In genomic region chr9:734831-735511, GRCh38 we compare ENCODE assay signal across 1 cellular context.
TF ChIP-seq lines count a peak whose summit lies in the region.

No MANE protein-coding gene starts in this region.

TF ChIP-seq in HepG2, 621 proteins besides CTCF, POLR2A, EP300 and RAD21 (continued from another document and continues in another):
- TF ChIP-seq ARID5B (CRISPR knock-in tag; IDR thresholded peaks at IDR 0.05) (peak; percentile 91), ZSCAN29 (CRISPR knock-in tag; conservative IDR thresholded peaks at IDR 0.05) (no peak; the same call in 1 of the 2 replicates), RBM22 (optimal IDR thresholded peaks at IDR 0.05; ENCODE audit: low read length) (peak; percentile 54), ZBTB8A (CRISPR knock-in tag; IDR thresholded peaks at IDR 0.05; ENCODE audit: borderline replicate concordance, low read depth) (no peak), CEBPG (CRISPR knock-in tag; IDR thresholded peaks at IDR 0.05) (no peak), MED8 (CRISPR knock-in tag; IDR thresholded peaks at IDR 0.05; ENCODE audit: insufficient replicate concordance) (no peak), GABPB1 (CRISPR knock-in tag; IDR thresholded peaks at IDR 0.05) (no peak), RFX1 (IDR thresholded peaks at IDR 0.05) (no peak), NR2F2 (IDR thresholded peaks at IDR 0.05; ENCODE audit: borderline replicate concordance, low read depth) (no peak), ZNF687 (CRISPR knock-in tag; IDR thresholded peaks at IDR 0.05) (peak; percentile 46; the same call in 1 of the 2 replicates), THYN1 (CRISPR knock-in tag; IDR thresholded peaks at IDR 0.05; ENCODE audit: borderline replicate concordance, low read depth) (no peak), ZNF879 (CRISPR knock-in tag; IDR thresholded peaks at IDR 0.05) (no peak), ZSCAN25 (CRISPR knock-in tag; IDR thresholded peaks at IDR 0.05) (no peak), FOXJ3 (CRISPR knock-in tag; IDR thresholded peaks at IDR 0.05; ENCODE audit: borderline replicate concordance) (peak; percentile 64; the same call in 1 of the 2 replicates), ZFP37 (CRISPR knock-in tag; IDR thresholded peaks at IDR 0.05; ENCODE audit: borderline replicate concordance) (0 out of 2 replicates have a peak, but pooled peaks have one; percentile 45), ZNF572 (CRISPR knock-in tag; IDR thresholded peaks at IDR 0.05) (no peak), ZNF335 (CRISPR knock-in tag; IDR thresholded peaks at IDR 0.05) (0 out of 2 replicates have a peak, but pooled peaks have one; percentile 71), GATA4 (IDR thresholded peaks at IDR 0.05; ENCODE audit: borderline replicate concordance, low read depth) (no peak), ZNF101 (CRISPR knock-in tag; IDR thresholded peaks at IDR 0.05; ENCODE audit: borderline replicate concordance, low read depth) (no peak), KLF16 (CRISPR knock-in tag; IDR thresholded peaks at IDR 0.05) (no peak), RARA (CRISPR knock-in tag; IDR thresholded peaks at IDR 0.05) (peak; percentile 100), ZNF331 (CRISPR knock-in tag; IDR thresholded peaks at IDR 0.05) (peak; percentile 23; the same call in 1 of the 2 replicates), SMAD1 (CRISPR knock-in tag; IDR thresholded peaks at IDR 0.05; ENCODE audit: borderline replicate concordance, low read depth) (no peak), FOXP1 (IDR thresholded peaks at IDR 0.05) (no peak), FOXP1 (CRISPR knock-in tag; IDR thresholded peaks at IDR 0.05) (no peak; the same call in 1 of the 2 replicates), MIER2 (CRISPR knock-in tag; IDR thresholded peaks at IDR 0.05) (no peak)
- TF ChIP-seq, protein P1, sequence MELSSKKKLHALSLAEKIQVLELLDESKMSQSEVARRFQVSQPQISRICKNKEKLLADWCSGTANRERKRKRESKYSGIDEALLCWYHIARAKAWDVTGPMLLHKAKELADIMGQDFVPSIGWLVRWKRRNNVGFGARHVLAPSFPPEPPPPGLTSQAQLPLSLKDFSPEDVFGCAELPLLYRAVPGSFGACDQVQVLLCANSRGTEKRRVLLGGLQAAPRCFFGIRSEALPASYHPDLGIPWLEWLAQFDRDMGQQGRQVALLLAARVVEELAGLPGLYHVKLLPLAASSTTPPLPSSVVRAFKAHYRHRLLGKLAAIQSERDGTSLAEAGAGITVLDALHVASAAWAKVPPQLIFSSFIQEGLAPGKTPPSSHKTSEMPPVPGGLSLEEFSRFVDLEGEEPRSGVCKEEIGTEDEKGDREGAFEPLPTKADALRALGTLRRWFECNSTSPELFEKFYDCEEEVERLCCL (CRISPR knock-in tag; IDR thresholded peaks at IDR 0.05; ENCODE audit: borderline replicate concordance): no peak
- TF ChIP-seq, protein P2, sequence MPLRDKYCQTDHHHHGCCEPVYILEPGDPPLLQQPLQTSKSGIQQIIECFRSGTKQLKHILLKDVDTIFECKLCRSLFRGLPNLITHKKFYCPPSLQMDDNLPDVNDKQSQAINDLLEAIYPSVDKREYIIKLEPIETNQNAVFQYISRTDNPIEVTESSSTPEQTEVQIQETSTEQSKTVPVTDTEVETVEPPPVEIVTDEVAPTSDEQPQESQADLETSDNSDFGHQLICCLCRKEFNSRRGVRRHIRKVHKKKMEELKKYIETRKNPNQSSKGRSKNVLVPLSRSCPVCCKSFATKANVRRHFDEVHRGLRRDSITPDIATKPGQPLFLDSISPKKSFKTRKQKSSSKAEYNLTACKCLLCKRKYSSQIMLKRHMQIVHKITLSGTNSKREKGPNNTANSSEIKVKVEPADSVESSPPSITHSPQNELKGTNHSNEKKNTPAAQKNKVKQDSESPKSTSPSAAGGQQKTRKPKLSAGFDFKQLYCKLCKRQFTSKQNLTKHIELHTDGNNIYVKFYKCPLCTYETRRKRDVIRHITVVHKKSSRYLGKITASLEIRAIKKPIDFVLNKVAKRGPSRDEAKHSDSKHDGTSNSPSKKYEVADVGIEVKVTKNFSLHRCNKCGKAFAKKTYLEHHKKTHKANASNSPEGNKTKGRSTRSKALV (CRISPR knock-in tag; IDR thresholded peaks at IDR 0.05): no peak
- TF ChIP-seq, protein P3, sequence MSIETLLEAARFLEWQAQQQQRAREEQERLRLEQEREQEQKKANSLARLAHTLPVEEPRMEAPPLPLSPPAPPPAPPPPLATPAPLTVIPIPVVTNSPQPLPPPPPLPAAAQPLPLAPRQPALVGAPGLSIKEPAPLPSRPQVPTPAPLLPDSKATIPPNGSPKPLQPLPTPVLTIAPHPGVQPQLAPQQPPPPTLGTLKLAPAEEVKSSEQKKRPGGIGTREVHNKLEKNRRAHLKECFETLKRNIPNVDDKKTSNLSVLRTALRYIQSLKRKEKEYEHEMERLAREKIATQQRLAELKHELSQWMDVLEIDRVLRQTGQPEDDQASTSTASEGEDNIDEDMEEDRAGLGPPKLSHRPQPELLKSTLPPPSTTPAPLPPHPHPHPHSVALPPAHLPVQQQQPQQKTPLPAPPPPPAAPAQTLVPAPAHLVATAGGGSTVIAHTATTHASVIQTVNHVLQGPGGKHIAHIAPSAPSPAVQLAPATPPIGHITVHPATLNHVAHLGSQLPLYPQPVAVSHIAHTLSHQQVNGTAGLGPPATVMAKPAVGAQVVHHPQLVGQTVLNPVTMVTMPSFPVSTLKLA (IDR thresholded peaks at IDR 0.05): no peak
- TF ChIP-seq, protein P4, sequence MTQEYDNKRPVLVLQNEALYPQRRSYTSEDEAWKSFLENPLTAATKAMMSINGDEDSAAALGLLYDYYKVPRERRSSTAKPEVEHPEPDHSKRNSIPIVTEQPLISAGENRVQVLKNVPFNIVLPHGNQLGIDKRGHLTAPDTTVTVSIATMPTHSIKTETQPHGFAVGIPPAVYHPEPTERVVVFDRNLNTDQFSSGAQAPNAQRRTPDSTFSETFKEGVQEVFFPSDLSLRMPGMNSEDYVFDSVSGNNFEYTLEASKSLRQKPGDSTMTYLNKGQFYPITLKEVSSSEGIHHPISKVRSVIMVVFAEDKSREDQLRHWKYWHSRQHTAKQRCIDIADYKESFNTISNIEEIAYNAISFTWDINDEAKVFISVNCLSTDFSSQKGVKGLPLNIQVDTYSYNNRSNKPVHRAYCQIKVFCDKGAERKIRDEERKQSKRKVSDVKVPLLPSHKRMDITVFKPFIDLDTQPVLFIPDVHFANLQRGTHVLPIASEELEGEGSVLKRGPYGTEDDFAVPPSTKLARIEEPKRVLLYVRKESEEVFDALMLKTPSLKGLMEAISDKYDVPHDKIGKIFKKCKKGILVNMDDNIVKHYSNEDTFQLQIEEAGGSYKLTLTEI (CRISPR knock-in tag; conservative IDR thresholded peaks at IDR 0.05): no peak
- TF ChIP-seq, protein P5, sequence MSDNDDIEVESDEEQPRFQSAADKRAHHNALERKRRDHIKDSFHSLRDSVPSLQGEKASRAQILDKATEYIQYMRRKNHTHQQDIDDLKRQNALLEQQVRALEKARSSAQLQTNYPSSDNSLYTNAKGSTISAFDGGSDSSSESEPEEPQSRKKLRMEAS (IDR thresholded peaks at IDR 0.05): peak; percentile 51; the same call in 1 of the 2 replicates
- TF ChIP-seq, protein P6, sequence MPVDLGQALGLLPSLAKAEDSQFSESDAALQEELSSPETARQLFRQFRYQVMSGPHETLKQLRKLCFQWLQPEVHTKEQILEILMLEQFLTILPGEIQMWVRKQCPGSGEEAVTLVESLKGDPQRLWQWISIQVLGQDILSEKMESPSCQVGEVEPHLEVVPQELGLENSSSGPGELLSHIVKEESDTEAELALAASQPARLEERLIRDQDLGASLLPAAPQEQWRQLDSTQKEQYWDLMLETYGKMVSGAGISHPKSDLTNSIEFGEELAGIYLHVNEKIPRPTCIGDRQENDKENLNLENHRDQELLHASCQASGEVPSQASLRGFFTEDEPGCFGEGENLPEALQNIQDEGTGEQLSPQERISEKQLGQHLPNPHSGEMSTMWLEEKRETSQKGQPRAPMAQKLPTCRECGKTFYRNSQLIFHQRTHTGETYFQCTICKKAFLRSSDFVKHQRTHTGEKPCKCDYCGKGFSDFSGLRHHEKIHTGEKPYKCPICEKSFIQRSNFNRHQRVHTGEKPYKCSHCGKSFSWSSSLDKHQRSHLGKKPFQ (CRISPR knock-in tag; IDR thresholded peaks at IDR 0.05; ENCODE audit: insufficient replicate concordance): no peak
- TF ChIP-seq, protein P7, sequence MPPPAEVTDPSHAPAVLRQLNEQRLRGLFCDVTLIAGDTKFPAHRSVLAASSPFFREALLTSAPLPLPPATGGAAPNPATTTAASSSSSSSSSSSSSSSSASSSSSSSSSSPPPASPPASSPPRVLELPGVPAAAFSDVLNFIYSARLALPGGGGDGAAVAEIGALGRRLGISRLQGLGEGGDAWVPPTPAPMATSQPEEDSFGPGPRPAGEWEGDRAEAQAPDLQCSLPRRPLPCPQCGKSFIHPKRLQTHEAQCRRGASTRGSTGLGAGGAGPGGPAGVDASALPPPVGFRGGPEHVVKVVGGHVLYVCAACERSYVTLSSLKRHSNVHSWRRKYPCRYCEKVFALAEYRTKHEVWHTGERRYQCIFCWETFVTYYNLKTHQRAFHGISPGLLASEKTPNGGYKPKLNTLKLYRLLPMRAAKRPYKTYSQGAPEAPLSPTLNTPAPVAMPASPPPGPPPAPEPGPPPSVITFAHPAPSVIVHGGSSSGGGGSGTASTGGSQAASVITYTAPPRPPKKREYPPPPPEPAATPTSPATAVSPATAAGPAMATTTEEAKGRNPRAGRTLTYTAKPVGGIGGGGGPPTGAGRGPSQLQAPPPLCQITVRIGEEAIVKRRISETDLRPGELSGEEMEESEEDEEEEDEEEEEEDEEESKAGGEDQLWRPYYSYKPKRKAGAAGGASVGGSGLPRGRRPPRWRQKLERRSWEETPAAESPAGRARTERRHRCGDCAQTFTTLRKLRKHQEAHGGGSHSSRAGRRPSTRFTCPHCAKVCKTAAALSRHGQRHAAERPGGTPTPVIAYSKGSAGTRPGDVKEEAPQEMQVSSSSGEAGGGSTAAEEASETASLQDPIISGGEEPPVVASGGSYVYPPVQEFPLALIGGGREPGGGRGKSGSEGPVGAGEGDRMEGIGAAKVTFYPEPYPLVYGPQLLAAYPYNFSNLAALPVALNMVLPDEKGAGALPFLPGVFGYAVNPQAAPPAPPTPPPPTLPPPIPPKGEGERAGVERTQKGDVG (CRISPR knock-in tag; IDR thresholded peaks at IDR 0.05; ENCODE audit: borderline replicate concordance): peak; percentile 44; the same call in 1 of the 2 replicates
- TF ChIP-seq, protein P8, sequence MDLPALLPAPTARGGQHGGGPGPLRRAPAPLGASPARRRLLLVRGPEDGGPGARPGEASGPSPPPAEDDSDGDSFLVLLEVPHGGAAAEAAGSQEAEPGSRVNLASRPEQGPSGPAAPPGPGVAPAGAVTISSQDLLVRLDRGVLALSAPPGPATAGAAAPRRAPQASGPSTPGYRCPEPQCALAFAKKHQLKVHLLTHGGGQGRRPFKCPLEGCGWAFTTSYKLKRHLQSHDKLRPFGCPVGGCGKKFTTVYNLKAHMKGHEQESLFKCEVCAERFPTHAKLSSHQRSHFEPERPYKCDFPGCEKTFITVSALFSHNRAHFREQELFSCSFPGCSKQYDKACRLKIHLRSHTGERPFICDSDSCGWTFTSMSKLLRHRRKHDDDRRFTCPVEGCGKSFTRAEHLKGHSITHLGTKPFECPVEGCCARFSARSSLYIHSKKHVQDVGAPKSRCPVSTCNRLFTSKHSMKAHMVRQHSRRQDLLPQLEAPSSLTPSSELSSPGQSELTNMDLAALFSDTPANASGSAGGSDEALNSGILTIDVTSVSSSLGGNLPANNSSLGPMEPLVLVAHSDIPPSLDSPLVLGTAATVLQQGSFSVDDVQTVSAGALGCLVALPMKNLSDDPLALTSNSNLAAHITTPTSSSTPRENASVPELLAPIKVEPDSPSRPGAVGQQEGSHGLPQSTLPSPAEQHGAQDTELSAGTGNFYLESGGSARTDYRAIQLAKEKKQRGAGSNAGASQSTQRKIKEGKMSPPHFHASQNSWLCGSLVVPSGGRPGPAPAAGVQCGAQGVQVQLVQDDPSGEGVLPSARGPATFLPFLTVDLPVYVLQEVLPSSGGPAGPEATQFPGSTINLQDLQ (CRISPR knock-in tag; IDR thresholded peaks at IDR 0.05): no peak
